In genomic region chr5:115843444-115844130, GRCh38 we compare ENCODE assay signal across 8 cellular contexts. TPM values are rescaled to one million over a fixed set of nuclear protein-coding genes. Genes with fewer than 3 reads are reported as not detected.
DNase-seq lines count a peak whose midpoint lies in the region; ATAC-seq, FAIRE-seq and TF ChIP-seq lines count a peak whose summit lies in the region.
"Had no signal": no experiment of that assay in that cellular context is flagged by ENCODE, and none has a peak within 500 bp of the region (broad histone marks: within the 10 kb centered on the region; RNA-seq: fewer than 3 reads in every experiment).

No MANE protein-coding gene starts in this region.

- TF ChIP-seq CTCF in GM12865 (IDR thresholded peaks at IDR 0.05; ENCODE audit: insufficient read depth, low read depth, low read length, missing control alignments), result no peak
- TF ChIP-seq CTCF in PC-9 (conservative IDR thresholded peaks at IDR 0.05), result no peak
- TF ChIP-seq CTCF in endothelial cell of umbilical vein (IDR thresholded peaks at IDR 0.05; ENCODE audit: extremely low read depth in 1 of 2, insufficient read depth in 1 of 2, low read depth in 1 of 2, low read length in 2 of 2), result no peak
- no peak for TF ChIP-seq CTCF in gastrocnemius medialis (IDR thresholded peaks at IDR 0.05 in 4 of 5, conservative IDR thresholded peaks at IDR 0.05 in 1 of 5)

- H2AFZ ChIP-seq in PC-9, result no peak overlapping the region
- H2AFZ ChIP-seq in endothelial cell of umbilical vein (ENCODE audit: low read depth, low read length), result no peak overlapping the region

- H3K79me2 ChIP-seq in PC-9 (ENCODE audit: low read depth), result peaks cover 54% of the 10 kb centered on the region
- peaks cover 76% of the 10 kb centered on the region for H3K79me2 ChIP-seq in endothelial cell of umbilical vein (ENCODE audit: control insufficient read depth, insufficient read depth, low read length)

- no TSS peak for BruUV-seq in PC-9 (replicated peaks; lab: Mats Ljungman, UMichigan)
- no TSS peak for BruUV-seq in endothelial cell of umbilical vein (replicated peaks; lab: Mats Ljungman, UMichigan)

- H3K9me3 ChIP-seq in PC-9 (ENCODE audit: insufficient read depth, low read depth), result no peaks in the 10 kb centered on the region; the same call in 1 of the 2 replicates
- H3K9me3 ChIP-seq in endothelial cell of umbilical vein (replicated peaks; ENCODE audit: control insufficient read depth, insufficient read depth, low read length), result no peaks in the 10 kb centered on the region
- no peaks in the 10 kb centered on the region for H3K9me3 ChIP-seq in gastrocnemius medialis

- H3K27ac ChIP-seq in PC-9 (no peak overlapping the region), endothelial cell of umbilical vein (ENCODE audit: insufficient read depth, low read depth, low read length) (no peak overlapping the region), gastrocnemius medialis (peak overlapping the region in 3 of 4 donors; percentile 41 to 96 (median 91))

- DNase-seq in GM12865 (ENCODE audit: low read depth) (no peak), PC-9 (no peak), endothelial cell of umbilical vein (ENCODE audit: low read depth, low spot score) (no peak), gastrocnemius medialis (no peak), AG20443 (ENCODE audit: low spot score) (no peak), GM12891 (ENCODE audit: insufficient read length, low spot score) (no peak)
- DNase-seq in stimulated activated CD4-positive, alpha-beta T cell treated with anti-CD3 and anti-CD28 coated beads, Interleukin-15, amount 100 ng/mL, for 24 hours, result no peak
- DNase-seq: stimulated activated CD4-positive, alpha-beta T cell treated with anti-CD3 and anti-CD28 coated beads, Interleukin-1b, Interleukin-23, amount 100 ng/mL, for 48 hours had no signal

- H3K4me3 ChIP-seq in GM12865 (ENCODE audit: low read depth, low read length) (peak overlapping the region; percentile 73), PC-9 (peak overlapping the region; percentile 88), endothelial cell of umbilical vein (replicated peaks in 1 of 3; ENCODE audit: insufficient read depth in 1 of 3, low read depth in 1 of 3, low read length in 3 of 3) (peak overlapping the region in 2 of 3 experiments; percentile 66 to 90), gastrocnemius medialis (peak overlapping the region; percentile 73 to 92 (median 86))

- POLR2A ChIA-PET in PC-9 (lab: Charles Lee; ENCODE audit: unreplicated experiment) (no interaction called here), endothelial cell of umbilical vein (lab: Charles Lee) (no interaction called here)

- no peak for FAIRE-seq in endothelial cell of umbilical vein (lab: Jason Lieb, UNC)
- FAIRE-seq in GM12891 (lab: Jason Lieb, UNC), result no peak

- in situ Hi-C loops in gastrocnemius medialis (cut with MboI; ENCODE audit: low sequenced_read_pairs in 4 of 4), result loop anchor here in 1 of 4 donors (25.0 kb wide), 1 partner anchor 556 kb away; the partner anchor contains the start of gene CCDC112

- intact Hi-C loops in PC-9 (cut with micrococcal nuclease; ENCODE audit: unreplicated experiment) (loop anchor here (5.0 kb wide), 3 partner anchors 239 to 746 kb away; no protein-coding TSS in a partner anchor), endothelial cell of umbilical vein (cut with micrococcal nuclease) (loop anchor here (5.0 to 10.0 kb wide), 4 partner anchors 119 to 669 kb away; partner anchors contain the start of genes CCDC112, FEM1C and LVRN), gastrocnemius medialis (cut with DNase I; ENCODE audit: low total_unique reads) (loop anchor here (2.0 to 5.0 kb wide), 3 partner anchors 13 to 301 kb away; partner anchors contain the start of genes COMMD10 and FEM1C)

- no peaks in the 10 kb centered on the region for H3K9me2 ChIP-seq in PC-9 (ENCODE audit: insufficient read depth)

- CTCF ChIA-PET in PC-9 (lab: Charles Lee), result no interaction called here
- CTCF ChIA-PET in endothelial cell of umbilical vein (lab: Charles Lee), result interaction anchor here (0.6 to 3.6 kb wide), 9 partner anchors 11 to 224 kb away, joined by 3 to 15 read pairs (median 7); partner anchors contain the start of gene ARL14EPL

- dilution Hi-C loops in endothelial cell of umbilical vein (cut with MboI; ENCODE audit: extremely low pct_ligation_motif_present, low sequenced_read_pairs), result no loop called here

- no peak for ATAC-seq in gastrocnemius medialis

- H3K9me1 ChIP-seq in endothelial cell of umbilical vein (replicated peaks; ENCODE audit: control insufficient read depth, extremely low read depth, insufficient read depth, low read length), result no peaks in the 10 kb centered on the region

- H3K9ac ChIP-seq in endothelial cell of umbilical vein (replicated peaks; ENCODE audit: extremely low read depth, insufficient read depth, low read length), result peak overlapping the region; percentile 84

- H3K36me3 ChIP-seq in PC-9 (ENCODE audit: low read depth) (no peaks in the 10 kb centered on the region), endothelial cell of umbilical vein (ENCODE audit: control insufficient read depth in 2 of 2, extremely low read depth in 1 of 2, insufficient read depth in 2 of 2, low read length in 2 of 2) (no peaks in the 10 kb centered on the region), gastrocnemius medialis (no peaks in the 10 kb centered on the region)

- H3K27me3 ChIP-seq in PC-9 (ENCODE audit: insufficient read depth, low read depth) (no peaks in the 10 kb centered on the region), endothelial cell of umbilical vein (ENCODE audit: control insufficient read depth in 2 of 2, insufficient read depth in 2 of 2, low read length in 2 of 2) (no peaks in the 10 kb centered on the region), gastrocnemius medialis (no peaks in the 10 kb centered on the region)

- H3K4me2 ChIP-seq in PC-9, result peak overlapping the region; percentile 95
- peak overlapping the region; percentile 98 for H3K4me2 ChIP-seq in endothelial cell of umbilical vein (ENCODE audit: insufficient read depth, low read length)

- H3F3A ChIP-seq in PC-9 (ENCODE audit: insufficient read depth, low read depth), result no peaks in the 10 kb centered on the region

- TF ChIP-seq POLR2A in endothelial cell of umbilical vein (IDR thresholded peaks at IDR 0.05; ENCODE audit: low read depth, low read length) (no peak), gastrocnemius medialis (IDR thresholded peaks at IDR 0.05) (no peak), GM12891 (IDR thresholded peaks at IDR 0.05; ENCODE audit: low read depth, low read length) (no peak)

- peaks cover 13% of the 10 kb centered on the region for H4K20me1 ChIP-seq in PC-9 (ENCODE audit: insufficient read depth)
- peaks cover 1% of the 10 kb centered on the region for H4K20me1 ChIP-seq in endothelial cell of umbilical vein (replicated peaks; ENCODE audit: control insufficient read depth, extremely low read depth, insufficient read depth, low read length)

- H3K4me1 ChIP-seq in PC-9 (replicated peaks; ENCODE audit: insufficient read depth) (peaks cover 32% of the 10 kb centered on the region), endothelial cell of umbilical vein (ENCODE audit: control insufficient read depth, extremely low read depth, insufficient read depth, low read length) (peaks cover 37% of the 10 kb centered on the region), gastrocnemius medialis (peaks cover 32 to 44% of the 10 kb centered on the region in 2 donors)

TF ChIP-seq in endothelial cell of umbilical vein, 7 proteins besides CTCF, POLR2A, EP300 and RAD21 (continues in another document):
- TF ChIP-seq EZH2 (IDR thresholded peaks at IDR 0.05; ENCODE audit: borderline replicate concordance, low read depth, low read length, severe bottlenecking) (no peak), FOS (IDR thresholded peaks at IDR 0.05; ENCODE audit: borderline replicate concordance, insufficient read depth, low read length) (no peak)

TF ChIP-seq in GM12891, 5 proteins besides CTCF, POLR2A, EP300 and RAD21 (continues in another document):
- TF ChIP-seq SPI1 (IDR thresholded peaks at IDR 0.05; ENCODE audit: low read depth, low read length), result no peak
- no peak for TF ChIP-seq PAX5 (IDR thresholded peaks at IDR 0.05; ENCODE audit: insufficient read depth, low read length, severe bottlenecking)

RNA-seq across cellular contexts. Expression of gene AP3S1, which starts 1.9 kb away (rescaled TPM):
- total RNA-seq in PC-9 (2021) (38.8 and 49.1 TPM in 2 replicates), endothelial cell of umbilical vein (81.2 and 85.7 TPM in 2 replicates), gastrocnemius medialis (100 to 1,000 TPM in 1 of 4 donors, 10 to 100 TPM in 3; 13.0 to 121 (median 25.5) TPM)
- 18.2 and 26.5 TPM in 2 replicates for polyA plus RNA-seq in endothelial cell of umbilical vein
- polyA plus RNA-seq in endothelial cell of umbilical vein (2011; cell fraction: cytosol; rRNA removed), result 34.1 and 36.7 TPM in 2 replicates
- 16.6 and 26.8 TPM in 2 replicates for polyA plus RNA-seq in endothelial cell of umbilical vein (2011; cell fraction: nucleus; rRNA removed)
- 49.4 and 81.1 TPM in 2 replicates for polyA plus RNA-seq in endothelial cell of umbilical vein (2012)
- polyA minus RNA-seq in endothelial cell of umbilical vein, result 15.3 and 19.3 TPM in 2 replicates
- 6.2 TPM for polyA minus RNA-seq in endothelial cell of umbilical vein (2011; cell fraction: cytosol; rRNA and poly(A)+ RNA removed)
- 23.0 and 24.9 TPM in 2 replicates for polyA minus RNA-seq in endothelial cell of umbilical vein (2011; cell fraction: nucleus; rRNA and poly(A)+ RNA removed)
- 160 TPM for polyA plus RNA-seq in GM12891 (2012; ENCODE audit: low read depth, missing spikeins)

RNA-seq across cellular contexts. Expression of gene ATG12, which starts 2.2 kb away (rescaled TPM):
- 39.8 and 48.7 TPM in 2 replicates for total RNA-seq in PC-9 (2021)
- 50.3 and 62.0 TPM in 2 replicates for total RNA-seq in endothelial cell of umbilical vein
- 18.9 and 27.5 TPM in 2 replicates for polyA plus RNA-seq in endothelial cell of umbilical vein
- 47.6 and 52.6 TPM in 2 replicates for polyA plus RNA-seq in endothelial cell of umbilical vein (2011; cell fraction: cytosol; rRNA removed)
- polyA plus RNA-seq in endothelial cell of umbilical vein (2011; cell fraction: nucleus; rRNA removed), result 52.1 and 71.9 TPM in 2 replicates
- polyA plus RNA-seq in endothelial cell of umbilical vein (2012), result 56.9 and 76.2 TPM in 2 replicates
- 20.1 and 35.6 TPM in 2 replicates for polyA minus RNA-seq in endothelial cell of umbilical vein
- 13.9 TPM for polyA minus RNA-seq in endothelial cell of umbilical vein (2011; cell fraction: cytosol; rRNA and poly(A)+ RNA removed)
- 69.9 and 104 TPM in 2 replicates for polyA minus RNA-seq in endothelial cell of umbilical vein (2011; cell fraction: nucleus; rRNA and poly(A)+ RNA removed)
- total RNA-seq in gastrocnemius medialis, result 10 to 100 TPM; 10.3 to 35.1 (median 23.6) TPM
- 47.5 TPM for polyA plus RNA-seq in GM12891 (2012; ENCODE audit: low read depth, missing spikeins)

RNA-seq across cellular contexts. Expression of gene CDO1, which starts 27.1 kb away (rescaled TPM):
- not detected in 2 replicates for total RNA-seq in PC-9 (2021)
- 1.3 and 1.7 TPM in 2 replicates for total RNA-seq in endothelial cell of umbilical vein
- polyA plus RNA-seq in endothelial cell of umbilical vein, result 1.1 and 1.3 TPM in 2 replicates
- polyA plus RNA-seq in endothelial cell of umbilical vein (2011; cell fraction: cytosol; rRNA removed), result 0.75 and 0.98 TPM in 2 replicates
- polyA plus RNA-seq in endothelial cell of umbilical vein (2011; cell fraction: nucleus; rRNA removed), result 0.62 and 1.4 TPM in 2 replicates
- polyA plus RNA-seq in endothelial cell of umbilical vein (2012), result 0.35 and 0.63 TPM in 2 replicates
- 1.5 and 3.4 TPM in 2 replicates for polyA minus RNA-seq in endothelial cell of umbilical vein
- not detected for polyA minus RNA-seq in endothelial cell of umbilical vein (2011; cell fraction: cytosol; rRNA and poly(A)+ RNA removed)
- polyA minus RNA-seq in endothelial cell of umbilical vein (2011; cell fraction: nucleus; rRNA and poly(A)+ RNA removed), result 1.8 TPM in 1 of 2 replicates, not detected in the other
- 10 to 100 TPM; 21.6 to 28.4 (median 23.7) TPM for total RNA-seq in gastrocnemius medialis
- polyA plus RNA-seq in GM12891 (2012; ENCODE audit: low read depth, missing spikeins), result 0.10 TPM

Comparison
In these comparisons a context has a peak if more than half of its experiments do, and no peak if none do; other contexts are left out.
1. H3K27ac ChIP-seq: peak in gastrocnemius medialis (3 of 4); none in PC-9 (single experiment) and endothelial cell of umbilical vein (single experiment).
2. Peak in every context shown above with its lines, with median percentiles within 50 percentile points of each other: H3K4me3 ChIP-seq.